8 cellular contexts compared by ENCODE assay signal in the genomic region with DNA sequence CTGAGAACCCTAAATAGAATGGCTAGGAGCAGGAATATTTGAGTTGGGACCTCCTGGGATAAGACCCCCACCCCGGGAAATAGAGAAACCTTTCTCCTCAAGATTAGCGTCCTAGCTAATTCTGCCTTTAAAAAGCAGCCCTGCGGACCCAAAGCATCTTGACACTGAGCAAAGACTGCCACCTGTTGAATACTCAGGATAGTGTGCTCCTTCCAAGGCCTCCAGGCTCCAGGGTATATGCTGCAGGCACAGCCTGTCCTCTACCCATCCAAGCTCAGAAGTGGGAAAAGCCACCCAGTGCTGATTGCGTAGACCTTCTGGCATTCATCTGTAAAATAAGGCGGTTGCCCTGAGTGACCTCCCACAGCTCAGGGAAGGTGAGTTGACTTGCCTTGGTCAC.
DNase-seq lines count a peak whose midpoint lies in the region; ATAC-seq and TF ChIP-seq lines count a peak whose summit lies in the region.

No MANE protein-coding gene starts in this region.

- H3K9me3 ChIP-seq in osteoblast (ENCODE audit: low read depth, low read length) = no peaks in the 10 kb centered on the region

- H3K4me1 ChIP-seq in osteoblast (ENCODE audit: insufficient read depth, low read length) = no peaks in the 10 kb centered on the region

- no peaks in the 10 kb centered on the region for H4K20me1 ChIP-seq in osteoblast (ENCODE audit: insufficient read depth, low read length)

- no peaks in the 10 kb centered on the region for H3K36me3 ChIP-seq in osteoblast (ENCODE audit: insufficient read depth, low read length)

- TF ChIP-seq CTCF in fibroblast of villous mesenchyme (IDR thresholded peaks at IDR 0.05; ENCODE audit: insufficient read depth, low read depth, low read length) = peak; percentile 70
- TF ChIP-seq CTCF in osteoblast (IDR thresholded peaks at IDR 0.05; ENCODE audit: extremely low read depth, low read depth, low read length) = peak; percentile 53

- no peak overlapping the region for H3K4me3 ChIP-seq in fibroblast of villous mesenchyme (ENCODE audit: low read depth, low read length)
- H3K4me3 ChIP-seq in osteoblast (ENCODE audit: insufficient read depth, low read length) = no peak overlapping the region

- no peak overlapping the region for H2AFZ ChIP-seq in osteoblast (ENCODE audit: low read length)

- no peak overlapping the region for H3K27ac ChIP-seq in osteoblast (ENCODE audit: low read depth, low read length)

- no peaks in the 10 kb centered on the region for H3K27me3 ChIP-seq in osteoblast (ENCODE audit: insufficient read depth, low read length)

- H3K4me2 ChIP-seq in osteoblast (ENCODE audit: insufficient read depth, low read length) = no peak overlapping the region

- DNase-seq in stimulated activated naive CD4-positive, alpha-beta T cell treated with Interleukin-2 at 50 U/mL for 16 hours (lab: John Stamatoyannopoulos, UW) = peak; percentile 1
- no peak for DNase-seq in stimulated activated naive CD4-positive, alpha-beta T cell (lab: John Stamatoyannopoulos, UW)
- DNase-seq in SK-N-DZ (ENCODE audit: low spot score) (peak; percentile 22), fibroblast of villous mesenchyme (ENCODE audit: low read depth) (peak; percentile 67), osteoblast (ENCODE audit: insufficient read length, low spot score, missing footprints) (peak; percentile 54), NCI-H146 treated with DMSO at 0.1 percent for 48 hours (lab: John Stamatoyannopoulos, UW; ENCODE audit: unreplicated experiment) (no peak)

- no peaks in the 10 kb centered on the region for H3K79me2 ChIP-seq in osteoblast (ENCODE audit: insufficient read depth, low read length)

- no peak for ATAC-seq in GM21447 (IDR thresholded peaks at IDR 0.05; ENCODE audit: unreplicated experiment)
- no peak for ATAC-seq in HG03521 (IDR thresholded peaks at IDR 0.05; ENCODE audit: unreplicated experiment)

Comparison
In these comparisons a context has a peak if more than half of its experiments do, and no peak if none do; other contexts are left out.
1. DNase-seq: peak in stimulated activated naive CD4-positive, alpha-beta T cell treated with Interleukin-2 at 50 U/mL for 16 hours (single experiment), SK-N-DZ (single experiment), fibroblast of villous mesenchyme (single experiment) and osteoblast (single experiment); none in stimulated activated naive CD4-positive, alpha-beta T cell (0 of 6) and NCI-H146 treated with DMSO at 0.1 percent for 48 hours (single experiment).